Comparison of ENCODE assay signal across 13 cellular contexts in genomic region chr2:9764153-9764778, GRCh38.
A peak's percentile ranks its signal among the peaks of the same experiment; 100 is the strongest.
DNase-seq lines count a peak whose midpoint lies in the region; ATAC-seq and TF ChIP-seq lines count a peak whose summit lies in the region.
"Had no signal": no experiment of that assay in that cellular context is flagged by ENCODE, and none has a peak within 500 bp of the region (broad histone marks: within the 10 kb centered on the region; RNA-seq: fewer than 3 reads in every experiment).

No MANE protein-coding gene starts in this region.

- no peak for TF ChIP-seq CTCF in PC-9 (conservative IDR thresholded peaks at IDR 0.05)

- H3K4me1 ChIP-seq in PC-9 (replicated peaks; ENCODE audit: insufficient read depth) (peaks cover 17% of the 10 kb centered on the region), skeletal muscle tissue (ENCODE audit: control insufficient read depth in 3 of 3, insufficient read depth in 3 of 3, low read length in 3 of 3) (peaks cover 40 to 62% (median 46%) of the 10 kb centered on the region in 3 donors)

- H3K9me2 ChIP-seq in PC-9 (ENCODE audit: insufficient read depth): no peaks in the 10 kb centered on the region

- DNase-seq in SKM-1 treated with dmso at 0.1 percent for 144 hours (lab: John Stamatoyannopoulos, UW; ENCODE audit: unreplicated experiment): peak; percentile 34
- DNase-seq in SKM-1 (lab: John Stamatoyannopoulos, UW; ENCODE audit: unreplicated experiment): no peak
- peak; percentile 40 for DNase-seq in NCI-H146 (lab: John Stamatoyannopoulos, UW)
- peak in 1 of 2 experiments; percentile 82 for DNase-seq in PC-9
- DNase-seq in GM19238 (ENCODE audit: insufficient read length, low spot score): no peak
- DNase-seq in Right ventricle myocardium superior: no peak
- DNase-seq: foreskin melanocyte; naive thymus-derived CD8-positive, alpha-beta T cell; NCI-H446 treated with DMSO at 0.1 percent for 48 hours had no signal

- no peaks in the 10 kb centered on the region for H3K9me3 ChIP-seq in PC-9 (ENCODE audit: insufficient read depth, low read depth)
- no peaks in the 10 kb centered on the region for H3K9me3 ChIP-seq in skeletal muscle tissue (ENCODE audit: control insufficient read depth in 3 of 3, low read length in 3 of 3)
- H3K9me3 ChIP-seq: thoracic aorta had no signal

- H3K36me3 ChIP-seq in PC-9 (ENCODE audit: low read depth) (no peaks in the 10 kb centered on the region), skeletal muscle tissue (ENCODE audit: control insufficient read depth in 3 of 3, insufficient read depth in 3 of 3, low read length in 3 of 3) (no peaks in the 10 kb centered on the region)
- H3K36me3 ChIP-seq: thoracic aorta had no signal

- H3K9ac ChIP-seq in skeletal muscle tissue (ENCODE audit: low read depth in 1 of 3, low read length in 3 of 3): no peak overlapping the region

- peaks cover 19% of the 10 kb centered on the region; the same call in 1 of the 2 replicates for H3F3A ChIP-seq in PC-9 (ENCODE audit: insufficient read depth, low read depth)

- no peaks in the 10 kb centered on the region for H4K20me1 ChIP-seq in PC-9 (ENCODE audit: insufficient read depth)

- no peaks in the 10 kb centered on the region for H3K79me2 ChIP-seq in PC-9 (ENCODE audit: low read depth)

- ATAC-seq in Right ventricle myocardium superior (ENCODE audit: poor library complexity) (no peak), GM21529 (IDR thresholded peaks at IDR 0.05; ENCODE audit: unreplicated experiment) (no peak)
- ATAC-seq: naive thymus-derived CD8-positive, alpha-beta T cell had no signal

- CTCF ChIA-PET in PC-9 (lab: Charles Lee): no interaction called here

- no peak overlapping the region for H2AFZ ChIP-seq in PC-9

- H3K27me3 ChIP-seq in PC-9 (ENCODE audit: insufficient read depth, low read depth) (no peaks in the 10 kb centered on the region), skeletal muscle tissue (ENCODE audit: control insufficient read depth in 3 of 3, insufficient read depth in 3 of 3, low read length in 3 of 3) (no peaks in the 10 kb centered on the region)

- intact Hi-C loops in PC-9 (cut with micrococcal nuclease; ENCODE audit: unreplicated experiment) (no loop called here), Right ventricle myocardium superior (cut with DNase I) (no loop called here)

- H3K27ac ChIP-seq in PC-9 (no peak overlapping the region), skeletal muscle tissue (ENCODE audit: low read depth, low read length) (peak overlapping the region; percentile 69)
- H3K27ac ChIP-seq: thoracic aorta had no signal

- H3K4me2 ChIP-seq in PC-9: peak overlapping the region; percentile 25

- POLR2A ChIA-PET in PC-9 (lab: Charles Lee; ENCODE audit: unreplicated experiment): interaction anchor here (0.6 to 0.7 kb wide), 2 partner anchors 10 to 158 kb away, joined by 3 read pairs; no protein-coding TSS in a partner anchor

- BruUV-seq in PC-9 (replicated peaks; lab: Mats Ljungman, UMichigan): no TSS peak

- H3K4me3 ChIP-seq in PC-9 (no peak overlapping the region), skeletal muscle tissue (ENCODE audit: low read length in 3 of 3) (no peak overlapping the region)
- H3K4me3 ChIP-seq: lung, thoracic aorta had no signal

Comparison
In these comparisons a context has a peak if more than half of its experiments do, and no peak if none do; other contexts are left out.
1. DNase-seq: peak in SKM-1 treated with dmso at 0.1 percent for 144 hours (single experiment) and NCI-H146 (single experiment); none in SKM-1 (single experiment), GM19238 (single experiment) and Right ventricle myocardium superior (single experiment).